13 cellular contexts compared by ENCODE assay signal in the genomic region with DNA sequence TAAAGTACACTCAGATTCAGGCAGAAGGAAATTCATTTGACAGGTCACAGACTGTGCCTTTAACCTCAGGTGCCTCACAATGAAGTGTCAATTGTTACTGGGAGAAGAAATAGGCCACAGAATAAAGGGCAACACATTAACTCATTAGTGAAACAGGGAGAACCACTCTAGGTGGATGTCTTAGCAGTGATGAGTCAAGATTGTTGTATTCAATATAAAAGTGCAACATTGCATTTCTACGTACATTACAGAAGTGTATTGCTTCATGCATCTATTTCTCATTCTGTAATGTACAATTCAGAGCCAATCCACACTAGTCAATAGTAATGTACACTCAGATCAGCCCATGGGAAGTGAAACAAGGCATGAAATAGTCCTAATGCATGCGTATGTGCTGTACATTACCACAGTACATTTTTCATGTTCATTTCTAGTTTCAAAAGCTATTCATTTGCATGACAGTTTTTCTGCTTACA. TPM values are rescaled to one million over a fixed set of nuclear protein-coding genes. Genes with fewer than 3 reads are reported as not detected.
DNase-seq lines count a peak whose midpoint lies in the region; ATAC-seq lines count a peak whose summit lies in the region.
"Had no signal": no experiment of that assay in that cellular context is flagged by ENCODE, and none has a peak within 500 bp of the region (broad histone marks: within the 10 kb centered on the region; RNA-seq: fewer than 3 reads in every experiment).

No MANE protein-coding gene starts in this region.

- no peaks in the 10 kb centered on the region for H3K9me2 ChIP-seq in GM23248 (ENCODE audit: insufficient read depth)

- H3K4me1 ChIP-seq in GM23248 (ENCODE audit: insufficient read depth) = no peaks in the 10 kb centered on the region

- 50 to 53% methylated on average over 2 of the region's 2 CpGs for WGBS in GM23248 (ENCODE audit: low coverage in 1 of 2, low lambda C conversion rate in 2 of 2, missing lambda C conversion rate in 2 of 2), 2 experiments

- H3K36me3 Mint-ChIP-seq in central memory CD8-positive, alpha-beta T cell (ENCODE audit: insufficient read depth) = no peaks in the 10 kb centered on the region

- no peaks in the 10 kb centered on the region for H3K36me3 ChIP-seq in GM23248 (ENCODE audit: low read depth)

- H3K9me3 ChIP-seq in GM23248 (ENCODE audit: low read depth) = no peaks in the 10 kb centered on the region

- in situ Hi-C loops in GM23248 (cut with MboI) = no loop called here

- H3K9me3 Mint-ChIP-seq in central memory CD8-positive, alpha-beta T cell = no peaks in the 10 kb centered on the region
- H3K9me3 Mint-ChIP-seq: activated T-cell treated with anti-CD3 and anti-CD28 coated beads, Interleukin-2, amount 50 U/mL, for 24 hours had no signal

- ATAC-seq in GM18511 (IDR thresholded peaks at IDR 0.05; ENCODE audit: unreplicated experiment) (peak; percentile 99), GM21423 (IDR thresholded peaks at IDR 0.05; ENCODE audit: unreplicated experiment) (peak; percentile 97), HG03175 (IDR thresholded peaks at IDR 0.05; ENCODE audit: unreplicated experiment) (peak; percentile 99), left lobe of liver (no peak)
- ATAC-seq in central memory CD8-positive, alpha-beta T cell (replicated peaks; ENCODE audit: extremely low read depth, poor library complexity, severe bottlenecking) = peak; percentile 40
- ATAC-seq: Right ventricle myocardium inferior had no signal

- no peaks in the 10 kb centered on the region; the same call in 1 of the 2 replicates for H3K27me3 ChIP-seq in GM23248 (replicated peaks; ENCODE audit: insufficient read depth)

- no peak overlapping the region for H2AFZ ChIP-seq in GM23248

- H3K27me3 Mint-ChIP-seq in central memory CD8-positive, alpha-beta T cell = peaks cover 9% of the 10 kb centered on the region

- H3K4me2 ChIP-seq in GM23248 (ENCODE audit: unreplicated experiment) = no peak overlapping the region

- H3F3A ChIP-seq in GM23248 (ENCODE audit: insufficient read depth) = no peaks in the 10 kb centered on the region

- no peak overlapping the region for H3K27ac Mint-ChIP-seq in central memory CD8-positive, alpha-beta T cell (ENCODE audit: low read depth)
- H3K27ac Mint-ChIP-seq: activated T-cell treated with anti-CD3 and anti-CD28 coated beads, Interleukin-2, amount 50 U/mL, for 24 hours had no signal

- no peak overlapping the region for H3K4me3 Mint-ChIP-seq in central memory CD8-positive, alpha-beta T cell
- H3K4me3 Mint-ChIP-seq: activated T-cell treated with anti-CD3 and anti-CD28 coated beads, Interleukin-2, amount 50 U/mL, for 24 hours had no signal

- no peaks in the 10 kb centered on the region for H3K4me1 Mint-ChIP-seq in central memory CD8-positive, alpha-beta T cell

- H3K27ac ChIP-seq in GM23248 = no peak overlapping the region

- no peaks in the 10 kb centered on the region for H4K20me1 ChIP-seq in GM23248 (ENCODE audit: insufficient read depth)

- DNase-seq in central memory CD8-positive, alpha-beta T cell (ENCODE audit: low spot score in 2 of 2) = no peak
- DNase-seq in left lobe of liver (ENCODE audit: low spot score) (no peak), NCI-H1694 treated with DMSO at 0.1 percent for 48 hours (lab: John Stamatoyannopoulos, UW) (no peak), GM23248 (no peak)
- DNase-seq in stimulated activated CD4-positive, alpha-beta T cell treated with anti-CD3 and anti-CD28 coated beads, Interleukin-2, amount 100 ng/mL, for 48 hours = no peak
- DNase-seq: activated T-cell treated with anti-CD3 and anti-CD28 coated beads, Interleukin-2, amount 50 U/mL, for 24 hours; KBM-7; trophoblast cell had no signal

- no peak overlapping the region for H3K9ac ChIP-seq in GM23248

- H3K79me2 ChIP-seq in GM23248 (ENCODE audit: insufficient read depth) = no peaks in the 10 kb centered on the region

- H3K4me3 ChIP-seq in GM23248 = no peak overlapping the region
- H3K4me3 ChIP-seq: lung had no signal

RNA-seq across cellular contexts. Expression of gene ARL5A, which starts 12.0 kb away (rescaled TPM):
- 21.1 TPM for total RNA-seq in left lobe of liver
- total RNA-seq in GM23248 (2014; rRNA removed; shearing (Covaris generic)) = 22.7 and 26.3 TPM in 2 replicates
- 12.5 and 15.4 TPM in 2 replicates for polyA plus RNA-seq in GM23248 (2016; fragmentation: Nextera tagmentation; extraction: Ambion mirVana)
